In genomic region chr4:169952236-169953088, GRCh38 we compare ENCODE assay signal across 14 cellular contexts.
DNase-seq lines count a peak whose midpoint lies in the region; ATAC-seq and TF ChIP-seq lines count a peak whose summit lies in the region.
"Had no signal": no experiment of that assay in that cellular context is flagged by ENCODE, and none has a peak within 500 bp of the region (broad histone marks: within the 10 kb centered on the region; RNA-seq: fewer than 3 reads in every experiment).

No MANE protein-coding gene starts in this region.

- peaks cover 4% of the 10 kb centered on the region for H3K27me3 ChIP-seq in mammary epithelial cell (ENCODE audit: insufficient read depth, low read length)
- no peaks in the 10 kb centered on the region for H3K27me3 ChIP-seq in dorsolateral prefrontal cortex
- no peaks in the 10 kb centered on the region for H3K27me3 ChIP-seq in adrenal gland

- 88% methylated on average over 6 of the region's 6 CpGs for WGBS in mammary epithelial cell (ENCODE audit: low coverage, missing lambda C conversion rate)
- 61 to 70% (median 64%) methylated on average over 6 of the region's 6 CpGs for WGBS in adrenal gland, 4 donors

- no peak overlapping the region for H3K9ac ChIP-seq in mammary epithelial cell (ENCODE audit: insufficient read depth, low read length)

- peak; percentile 57 for ATAC-seq in HG03095 (IDR thresholded peaks at IDR 0.05; ENCODE audit: unreplicated experiment)
- ATAC-seq: naive thymus-derived CD8-positive, alpha-beta T cell had no signal

- no peaks in the 10 kb centered on the region for H3K79me2 ChIP-seq in mammary epithelial cell (ENCODE audit: insufficient read depth, low read length)

- peak; percentile 89 for DNase-seq in CD1c-positive myeloid dendritic cell (ENCODE audit: extremely low spot score)
- DNase-seq in GM20000 (ENCODE audit: low spot score): peak; percentile 23
- peak; percentile 62 for DNase-seq in OCI-M1 (lab: John Stamatoyannopoulos, UW)
- DNase-seq in HuH-7 (ENCODE audit: low spot score): no peak
- no peak for DNase-seq in mammary epithelial cell
- DNase-seq in dorsolateral prefrontal cortex: no peak
- no peak for DNase-seq in adrenal gland
- DNase-seq: activated T-cell treated with anti-CD3 and anti-CD28 coated beads, Interleukin-2, amount 50 U/mL, for 1 hour; erythroblast; naive thymus-derived CD8-positive, alpha-beta T cell; NCI-H1417 treated with DMSO at 0.1 percent for 48 hours; PC-9 had no signal

- no peak overlapping the region for H3K4me2 ChIP-seq in mammary epithelial cell (ENCODE audit: insufficient read depth, low read depth, low read length)
- H3K4me2 ChIP-seq: PC-9 had no signal

- no peak overlapping the region for H3K4me3 ChIP-seq in mammary epithelial cell (replicated peaks in 1 of 3; ENCODE audit: insufficient read depth in 1 of 3, low read depth in 2 of 3, low read length in 3 of 3)
- H3K4me3 ChIP-seq in dorsolateral prefrontal cortex: no peak overlapping the region
- no peak overlapping the region for H3K4me3 ChIP-seq in adrenal gland
- H3K4me3 ChIP-seq: PC-9 had no signal

- TF ChIP-seq POLR2A in adrenal gland (IDR thresholded peaks at IDR 0.05): no peak

- no peak for TF ChIP-seq CTCF in GM20000 (IDR thresholded peaks at IDR 0.05; ENCODE audit: extremely low read depth, missing control alignments)
- TF ChIP-seq CTCF in mammary epithelial cell (conservative IDR thresholded peaks at IDR 0.05 in 1 of 2, IDR thresholded peaks at IDR 0.05 in 1 of 2; ENCODE audit: extremely low read depth in 1 of 2, insufficient read depth in 1 of 2, low read depth in 1 of 2, low read length in 2 of 2): no peak
- TF ChIP-seq CTCF in dorsolateral prefrontal cortex (IDR thresholded peaks at IDR 0.05 in 54 of 56, conservative IDR thresholded peaks at IDR 0.05 in 2 of 56; ENCODE audit: low read depth in 1 of 56, partially characterized antibody in 56 of 56): no peak
- TF ChIP-seq CTCF in adrenal gland (IDR thresholded peaks at IDR 0.05): no peak

- H3K36me3 ChIP-seq in mammary epithelial cell (ENCODE audit: insufficient read depth, low read length) (no peaks in the 10 kb centered on the region), adrenal gland (replicated peaks in 1 of 2) (no peaks in the 10 kb centered on the region)

- no TSS peak for BruUV-seq in mammary epithelial cell (replicated peaks; lab: Mats Ljungman, UMichigan)

- H3K9me3 ChIP-seq in mammary epithelial cell (replicated peaks; ENCODE audit: insufficient read depth, low read length) (no peaks in the 10 kb centered on the region), adrenal gland (replicated peaks in 1 of 3) (no peaks in the 10 kb centered on the region)

- no peaks in the 10 kb centered on the region for H4K20me1 ChIP-seq in mammary epithelial cell (ENCODE audit: insufficient read depth, low read length)

- dilution Hi-C loops in mammary epithelial cell (cut with HindIII; ENCODE audit: low sequenced_read_pairs): no loop called here

- intact Hi-C loops in mammary epithelial cell (cut with micrococcal nuclease) (no loop called here), dorsolateral prefrontal cortex (cut with DNase I) (no loop called here), adrenal gland (cut with DNase I) (no loop called here)

- H3K4me1 ChIP-seq in mammary epithelial cell (ENCODE audit: insufficient read depth, low read length) (no peaks in the 10 kb centered on the region), adrenal gland (replicated peaks in 1 of 2) (no peaks in the 10 kb centered on the region)

- no peak overlapping the region for H2AFZ ChIP-seq in mammary epithelial cell (ENCODE audit: low read depth, low read length)
- H2AFZ ChIP-seq: PC-9 had no signal

- CTCF ChIA-PET in mammary epithelial cell (lab: Charles Lee; ENCODE audit: low non-redundant PET): no interaction called here

- H3K27ac ChIP-seq in mammary epithelial cell (ENCODE audit: insufficient read depth, low read depth, low read length) (no peak overlapping the region), dorsolateral prefrontal cortex (peak overlapping the region in 1 of 59 donors; percentile 26), adrenal gland (no peak overlapping the region)
- H3K27ac ChIP-seq: HL-60, PC-9 had no signal

- in situ Hi-C loops in mammary epithelial cell (cut with MboI; ENCODE audit: low sequenced_read_pairs in 2 of 2): no loop called here

Comparison
In these comparisons a context has a peak if more than half of its experiments do, and no peak if none do; other contexts are left out.
1. DNase-seq: peak in CD1c-positive myeloid dendritic cell (single experiment), GM20000 (single experiment) and OCI-M1 (single experiment); none in HuH-7 (single experiment), mammary epithelial cell (single experiment), dorsolateral prefrontal cortex (0 of 10) and adrenal gland (0 of 7).